Comparison of ENCODE assay signal across 9 cellular contexts in the genomic region with DNA sequence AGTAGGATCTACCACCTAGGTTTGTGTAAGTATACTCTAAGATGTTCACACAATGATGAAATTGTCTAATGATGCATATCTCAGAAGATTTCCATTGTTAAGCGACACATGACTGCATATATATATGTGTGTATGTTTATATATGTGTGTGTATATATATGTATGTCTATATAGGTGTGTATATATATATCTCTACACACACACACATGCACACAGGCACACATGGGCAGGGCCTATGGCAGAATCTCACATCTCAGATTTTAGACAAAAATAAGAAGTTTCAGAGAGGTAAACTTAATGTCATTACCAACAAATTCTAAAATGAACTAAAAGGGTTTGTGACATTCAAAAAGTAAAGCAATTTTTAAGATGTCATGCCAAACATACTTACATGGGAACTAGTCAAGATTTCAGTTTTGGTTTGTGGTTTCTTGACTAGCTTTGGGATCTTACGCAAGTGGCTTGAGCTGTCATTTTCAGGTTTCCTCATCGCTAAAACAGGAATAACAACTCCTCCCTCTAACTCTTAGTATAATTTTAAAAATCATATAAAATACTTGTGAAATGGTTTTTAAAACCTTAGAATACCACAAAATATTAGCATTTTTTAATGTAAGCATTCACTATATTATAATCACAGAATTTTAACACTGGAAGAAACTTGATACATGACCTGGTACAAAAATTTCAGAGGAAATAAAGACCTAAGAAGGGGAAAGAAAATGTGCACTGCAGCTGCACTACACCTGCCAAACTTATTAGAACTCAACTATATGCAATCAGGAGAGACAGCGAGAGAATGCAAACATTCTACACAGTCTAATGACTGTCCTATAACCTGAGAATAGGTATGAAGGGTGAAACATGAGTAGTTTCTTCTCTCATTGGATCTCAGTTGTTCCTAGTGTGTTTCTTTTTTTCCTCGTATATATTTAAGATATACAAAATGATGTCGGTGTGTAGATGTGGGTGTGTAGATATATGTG.
DNase-seq lines count a peak whose midpoint lies in the region; ATAC-seq and TF ChIP-seq lines count a peak whose summit lies in the region.
"Had no signal": no experiment of that assay in that cellular context is flagged by ENCODE, and none has a peak within 500 bp of the region (broad histone marks: within the 10 kb centered on the region; RNA-seq: fewer than 3 reads in every experiment).

No MANE protein-coding gene starts in this region.

- intact Hi-C loops in Calu3 (cut with micrococcal nuclease; ENCODE audit: unreplicated experiment), result loop anchor here (5.0 to 10.0 kb wide), 3 partner anchors 303 to 863 kb away; a partner anchor contains a TSS

- no peak overlapping the region for H3K27ac Mint-ChIP-seq in Calu3 (ENCODE audit: unreplicated experiment)

- H3K27me3 Mint-ChIP-seq in Calu3 (ENCODE audit: unreplicated experiment), result no peaks in the 10 kb centered on the region

- H3K36me3 Mint-ChIP-seq in Calu3 (ENCODE audit: insufficient read depth, unreplicated experiment), result no peaks in the 10 kb centered on the region

- no TSS peak for BruUV-seq in Calu3 (replicated peaks; lab: Mats Ljungman, UMichigan)

- H3K4me1 Mint-ChIP-seq in Calu3 (ENCODE audit: low read depth, unreplicated experiment), result no peaks in the 10 kb centered on the region

- DNase-seq in EL (peak; percentile 21), cardiac fibroblast (ENCODE audit: low read depth in 2 of 2) (peak; percentile 68 to 81), Calu3 (no peak), UCSD-AML1 (lab: John Stamatoyannopoulos, UW; ENCODE audit: unreplicated experiment) (no peak), NCI-H2029 (lab: John Stamatoyannopoulos, UW) (no peak)
- no peak for DNase-seq in activated CD8-positive, alpha-beta memory T cell treated with anti-CD3 and anti-CD28 coated beads, Interleukin-2, amount 50 U/mL, for 48 hours
- DNase-seq: H7 had no signal

- ATAC-seq in GM19467 (IDR thresholded peaks at IDR 0.05; ENCODE audit: unreplicated experiment), result peak; percentile 51
- ATAC-seq in HG03442 (IDR thresholded peaks at IDR 0.05; ENCODE audit: unreplicated experiment), result peak; percentile 65

- no peaks in the 10 kb centered on the region for H3K9me3 Mint-ChIP-seq in Calu3 (ENCODE audit: low read depth, unreplicated experiment)

- CTCF ChIA-PET in Calu3 (lab: Charles Lee), result no interaction called here

- TF ChIP-seq CTCF in cardiac fibroblast (IDR thresholded peaks at IDR 0.05; ENCODE audit: low read depth, low read length) (no peak), Calu3 (IDR thresholded peaks at IDR 0.05; ENCODE audit: unreplicated experiment) (no peak)

- H3K4me3 ChIP-seq in cardiac fibroblast (replicated peaks in 1 of 2; ENCODE audit: low read depth in 2 of 2, low read length in 2 of 2), result no peak overlapping the region

- H3K4me3 Mint-ChIP-seq in Calu3 (ENCODE audit: low read depth, unreplicated experiment), result no peak overlapping the region

Comparison
In these comparisons a context has a peak if more than half of its experiments do, and no peak if none do; other contexts are left out.
1. DNase-seq: peak in EL (single experiment) and cardiac fibroblast (2 of 2); none in Calu3 (single experiment), UCSD-AML1 (single experiment), activated CD8-positive, alpha-beta memory T cell treated with anti-CD3 and anti-CD28 coated beads, Interleukin-2, amount 50 U/mL, for 48 hours (single experiment) and NCI-H2029 (single experiment).